ENCODE assay signal across 22 cellular contexts in genomic region chr5:80905405-80905804, GRCh38. TPM values are rescaled to one million over a fixed set of nuclear protein-coding genes. Genes with fewer than 3 reads are reported as not detected.
A peak's percentile ranks its signal among the peaks of the same experiment; 100 is the strongest.
DNase-seq lines count a peak whose midpoint lies in the region; ATAC-seq and TF ChIP-seq lines count a peak whose summit lies in the region.
"Had no signal": no experiment of that assay in that cellular context is flagged by ENCODE, and none has a peak within 500 bp of the region (broad histone marks: within the 10 kb centered on the region; RNA-seq: fewer than 3 reads in every experiment).

No MANE protein-coding gene starts in this region.

- no peak for ATAC-seq in activated T-helper 17 cell treated with anti-CD3 and anti-CD28 coated beads, Interleukin-2, amount 50 U/mL, for 72 hours (replicated peaks)
- no peak for ATAC-seq in GM21619 (IDR thresholded peaks at IDR 0.05; ENCODE audit: unreplicated experiment)
- ATAC-seq in HG03097 (IDR thresholded peaks at IDR 0.05; ENCODE audit: low FRiP score, unreplicated experiment) = no peak
- ATAC-seq: PC-3 had no signal

- no peak for TF ChIP-seq RAD21 in Ishikawa (IDR thresholded peaks at IDR 0.05; ENCODE audit: low read depth)

- no peak for TF ChIP-seq EP300 in Ishikawa (IDR thresholded peaks at IDR 0.05; ENCODE audit: borderline replicate concordance)

- H3K9me3 Mint-ChIP-seq in activated T-helper 17 cell treated with anti-CD3 and anti-CD28 coated beads, Interleukin-2, amount 50 U/mL, for 72 hours = peaks cover 13% of the 10 kb centered on the region

- no peaks in the 10 kb centered on the region for H3K36me3 Mint-ChIP-seq in activated T-helper 17 cell treated with anti-CD3 and anti-CD28 coated beads, Interleukin-2, amount 50 U/mL, for 72 hours (ENCODE audit: low read depth)

- no peak overlapping the region for H3K4me3 Mint-ChIP-seq in activated T-helper 17 cell treated with anti-CD3 and anti-CD28 coated beads, Interleukin-2, amount 50 U/mL, for 72 hours
- H3K4me3 Mint-ChIP-seq: B cell, HFFc6 had no signal

- H3K27ac Mint-ChIP-seq in activated T-helper 17 cell treated with anti-CD3 and anti-CD28 coated beads, Interleukin-2, amount 50 U/mL, for 72 hours = peak overlapping the region; percentile 25
- H3K27ac Mint-ChIP-seq: B cell, HFFc6 had no signal

- no peaks in the 10 kb centered on the region for H3K27me3 Mint-ChIP-seq in activated T-helper 17 cell treated with anti-CD3 and anti-CD28 coated beads, Interleukin-2, amount 50 U/mL, for 72 hours
- H3K27me3 Mint-ChIP-seq: B cell had no signal

- DNase-seq in SKM-1 treated with dmso at 0.1 percent for 144 hours (lab: John Stamatoyannopoulos, UW; ENCODE audit: unreplicated experiment) (peak; percentile 13), SKM-1 (lab: John Stamatoyannopoulos, UW; ENCODE audit: unreplicated experiment) (no peak), iris pigment epithelial cell (ENCODE audit: low read depth) (peak; percentile 9), hepatic stellate cell (ENCODE audit: low spot score) (no peak)
- DNase-seq: DMS53, GF-D8, H7, HFFc6, Karpas-422, NCI-H1105, NCI-H2029 treated with DMSO at 0.1 percent for 48 hours, NCI-H345, NCI-H524, NCI-H82, PC-3, Right ventricle myocardium superior had no signal

- no peaks in the 10 kb centered on the region for H3K4me1 Mint-ChIP-seq in activated T-helper 17 cell treated with anti-CD3 and anti-CD28 coated beads, Interleukin-2, amount 50 U/mL, for 72 hours

TF ChIP-seq in Ishikawa, 13 proteins besides CTCF, POLR2A, EP300 and RAD21:
- TF ChIP-seq TAF1 (IDR thresholded peaks at IDR 0.05; ENCODE audit: low read depth) (no peak), MAX (IDR thresholded peaks at IDR 0.05) (no peak), CEBPB (IDR thresholded peaks at IDR 0.05) (peak; percentile 74), TCF12 (IDR thresholded peaks at IDR 0.05; ENCODE audit: low read depth) (no peak), NFIC (IDR thresholded peaks at IDR 0.05) (no peak), FOXM1 (IDR thresholded peaks at IDR 0.05; ENCODE audit: borderline replicate concordance, low read depth) (no peak), YY1 (IDR thresholded peaks at IDR 0.05; ENCODE audit: low read depth) (no peak), ZBTB7A (IDR thresholded peaks at IDR 0.05; ENCODE audit: low read depth) (no peak)
- TF ChIP-seq, protein P1, sequence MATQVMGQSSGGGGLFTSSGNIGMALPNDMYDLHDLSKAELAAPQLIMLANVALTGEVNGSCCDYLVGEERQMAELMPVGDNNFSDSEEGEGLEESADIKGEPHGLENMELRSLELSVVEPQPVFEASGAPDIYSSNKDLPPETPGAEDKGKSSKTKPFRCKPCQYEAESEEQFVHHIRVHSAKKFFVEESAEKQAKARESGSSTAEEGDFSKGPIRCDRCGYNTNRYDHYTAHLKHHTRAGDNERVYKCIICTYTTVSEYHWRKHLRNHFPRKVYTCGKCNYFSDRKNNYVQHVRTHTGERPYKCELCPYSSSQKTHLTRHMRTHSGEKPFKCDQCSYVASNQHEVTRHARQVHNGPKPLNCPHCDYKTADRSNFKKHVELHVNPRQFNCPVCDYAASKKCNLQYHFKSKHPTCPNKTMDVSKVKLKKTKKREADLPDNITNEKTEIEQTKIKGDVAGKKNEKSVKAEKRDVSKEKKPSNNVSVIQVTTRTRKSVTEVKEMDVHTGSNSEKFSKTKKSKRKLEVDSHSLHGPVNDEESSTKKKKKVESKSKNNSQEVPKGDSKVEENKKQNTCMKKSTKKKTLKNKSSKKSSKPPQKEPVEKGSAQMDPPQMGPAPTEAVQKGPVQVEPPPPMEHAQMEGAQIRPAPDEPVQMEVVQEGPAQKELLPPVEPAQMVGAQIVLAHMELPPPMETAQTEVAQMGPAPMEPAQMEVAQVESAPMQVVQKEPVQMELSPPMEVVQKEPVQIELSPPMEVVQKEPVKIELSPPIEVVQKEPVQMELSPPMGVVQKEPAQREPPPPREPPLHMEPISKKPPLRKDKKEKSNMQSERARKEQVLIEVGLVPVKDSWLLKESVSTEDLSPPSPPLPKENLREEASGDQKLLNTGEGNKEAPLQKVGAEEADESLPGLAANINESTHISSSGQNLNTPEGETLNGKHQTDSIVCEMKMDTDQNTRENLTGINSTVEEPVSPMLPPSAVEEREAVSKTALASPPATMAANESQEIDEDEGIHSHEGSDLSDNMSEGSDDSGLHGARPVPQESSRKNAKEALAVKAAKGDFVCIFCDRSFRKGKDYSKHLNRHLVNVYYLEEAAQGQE (IDR thresholded peaks at IDR 0.05; ENCODE audit: low read depth) = no peak

RNA-seq across cellular contexts. Expression of gene RASGRF2, which starts 54.8 kb away (rescaled TPM):
- 1 to 10 TPM; 6.8 to 7.6 TPM for total RNA-seq in activated T-helper 17 cell treated with anti-CD3 and anti-CD28 coated beads, Interleukin-2, amount 50 U/mL, for 72 hours
- total RNA-seq: A172 had no signal

Comparison
In these comparisons a context has a peak if more than half of its experiments do, and no peak if none do; other contexts are left out.
1. DNase-seq: peak in SKM-1 treated with dmso at 0.1 percent for 144 hours (single experiment) and iris pigment epithelial cell (single experiment); none in SKM-1 (single experiment) and hepatic stellate cell (single experiment).